In genomic region chr5:145990077-145990653, GRCh38 we compare ENCODE assay signal across 15 cellular contexts. TPM values are rescaled to one million over a fixed set of nuclear protein-coding genes. Genes with fewer than 3 reads are reported as not detected.
DNase-seq lines count a peak whose midpoint lies in the region; ATAC-seq and TF ChIP-seq lines count a peak whose summit lies in the region.
"Had no signal": no experiment of that assay in that cellular context is flagged by ENCODE, and none has a peak within 500 bp of the region (broad histone marks: within the 10 kb centered on the region; RNA-seq: fewer than 3 reads in every experiment).

No MANE protein-coding gene starts in this region.

- ATAC-seq in left lobe of liver (peak; percentile 75), GM18519 (IDR thresholded peaks at IDR 0.05; ENCODE audit: low FRiP score, unreplicated experiment) (no peak)
- no peak for ATAC-seq in stimulated activated naive CD8-positive, alpha-beta T cell treated with anti-CD3 and anti-CD28 coated beads, Interleukin-15, amount 100 ng/mL, for 72 hours
- ATAC-seq: A549 had no signal

- no peaks in the 10 kb centered on the region for H3K4me1 Mint-ChIP-seq in stimulated activated naive CD8-positive, alpha-beta T cell treated with anti-CD3 and anti-CD28 coated beads, Interleukin-15, amount 100 ng/mL, for 72 hours
- H3K4me1 Mint-ChIP-seq: CD4-positive, alpha-beta memory T cell had no signal

- DNase-seq in NCI-H345 (lab: John Stamatoyannopoulos, UW) (peak; percentile 62), Peyer's patch (peak in 1 of 3 donors; percentile 64), left lobe of liver (ENCODE audit: low spot score) (no peak), posterior vena cava (ENCODE audit: low spot score) (no peak), NCI-H1092 (lab: John Stamatoyannopoulos, UW) (no peak)
- DNase-seq in stimulated activated naive CD8-positive, alpha-beta T cell treated with anti-CD3 and anti-CD28 coated beads, Interleukin-15, amount 100 ng/mL, for 72 hours = no peak
- DNase-seq: BE2C; CD4-positive, alpha-beta memory T cell; COR-L47; DND-41; GDM1 had no signal

- H3K4me3 Mint-ChIP-seq in stimulated activated naive CD8-positive, alpha-beta T cell treated with anti-CD3 and anti-CD28 coated beads, Interleukin-15, amount 100 ng/mL, for 72 hours = no peak overlapping the region
- H3K4me3 Mint-ChIP-seq: CD4-positive, alpha-beta memory T cell had no signal

- H3K9me3 ChIP-seq in Peyer's patch = peaks cover 0 to 6% (median 0%) of the 10 kb centered on the region in 4 donors
- H3K9me3 ChIP-seq: BE2C had no signal

- no peak overlapping the region for H3K4me3 ChIP-seq in Peyer's patch
- H3K4me3 ChIP-seq: A549, HAP-1 had no signal

- no peak overlapping the region for H3K27ac Mint-ChIP-seq in stimulated activated naive CD8-positive, alpha-beta T cell treated with anti-CD3 and anti-CD28 coated beads, Interleukin-15, amount 100 ng/mL, for 72 hours
- H3K27ac Mint-ChIP-seq: CD4-positive, alpha-beta memory T cell had no signal

- TF ChIP-seq POLR2A in Peyer's patch (IDR thresholded peaks at IDR 0.05) = no peak

- peaks cover 21% of the 10 kb centered on the region for H3K27me3 Mint-ChIP-seq in stimulated activated naive CD8-positive, alpha-beta T cell treated with anti-CD3 and anti-CD28 coated beads, Interleukin-15, amount 100 ng/mL, for 72 hours

- peaks cover 13 to 22% of the 10 kb centered on the region in 2 donors for H3K9me3 Mint-ChIP-seq in stimulated activated naive CD8-positive, alpha-beta T cell treated with anti-CD3 and anti-CD28 coated beads, Interleukin-15, amount 100 ng/mL, for 72 hours

- no peaks in the 10 kb centered on the region for H3K36me3 ChIP-seq in Peyer's patch
- H3K36me3 ChIP-seq: BE2C, HAP-1 had no signal

- intact Hi-C loops in posterior vena cava (cut with DNase I) = no loop called here

- peak in 3 of 6 experiments; percentile 45 to 61 (median 46) for TF ChIP-seq CTCF in Peyer's patch (IDR thresholded peaks at IDR 0.05)

- peak overlapping the region in 3 of 4 donors; percentile 16 to 73 (median 60) for H3K27ac ChIP-seq in Peyer's patch
- H3K27ac ChIP-seq: A549, C4-2B had no signal

- peaks cover 0 to 34% (median 1%) of the 10 kb centered on the region in 4 donors for H3K4me1 ChIP-seq in Peyer's patch
- H3K4me1 ChIP-seq: A549, BE2C, HAP-1 had no signal

- H3K27me3 ChIP-seq in Peyer's patch = no peaks in the 10 kb centered on the region

RNA-seq across cellular contexts. Expression of gene SH3RF2, which starts 53.8 kb away (rescaled TPM):
- total RNA-seq in Peyer's patch (100 to 1,000 TPM in 2 of 4 donors, 10 to 100 TPM in 2; 39.6 to 118 (median 96.0) TPM), left lobe of liver (18.0 TPM), posterior vena cava (1 to 10 TPM; 2.1 to 4.5 TPM)
- total RNA-seq: CD4-positive, alpha-beta memory T cell had no signal
